In the genomic region with DNA sequence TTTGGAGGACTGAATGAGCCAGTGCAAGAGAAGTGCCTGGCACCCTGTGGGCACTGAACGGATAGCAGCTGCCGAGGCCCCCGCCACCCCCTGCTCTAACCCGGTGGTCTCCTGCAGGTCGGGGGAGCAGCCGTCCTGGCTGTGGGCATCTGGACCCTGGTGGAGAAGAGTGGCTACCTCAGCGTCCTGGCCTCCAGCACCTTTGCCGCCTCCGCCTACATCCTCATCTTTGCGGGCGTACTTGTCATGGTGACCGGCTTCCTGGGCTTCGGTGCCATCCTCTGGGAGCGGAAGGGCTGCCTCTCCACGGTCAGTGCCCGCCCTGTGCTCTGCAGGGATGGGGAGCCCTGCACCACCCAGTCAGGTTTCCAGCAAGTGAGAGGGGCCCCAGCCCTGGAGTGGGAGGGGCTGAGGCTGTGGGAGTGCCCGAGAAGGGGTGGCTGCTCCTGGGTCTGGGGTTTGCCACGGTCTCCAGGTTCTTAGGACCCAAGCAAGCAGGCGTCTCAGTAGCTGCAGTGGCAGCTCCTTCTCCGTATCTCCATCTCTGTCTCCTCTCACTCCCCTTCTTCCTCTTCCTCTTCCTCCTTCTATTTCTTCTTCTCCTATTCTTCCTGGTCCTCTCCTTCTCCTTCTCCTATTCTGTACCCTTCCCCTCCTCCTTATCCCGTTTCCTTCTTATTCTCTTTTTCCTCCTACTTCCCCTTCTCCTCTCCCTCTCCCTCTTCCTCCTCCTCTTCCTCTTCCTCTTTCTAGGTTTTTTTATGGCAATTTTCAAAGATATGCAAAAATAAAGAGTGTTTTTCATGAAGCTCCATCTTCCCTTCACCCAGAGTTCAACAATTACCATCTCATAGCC, we compare ENCODE assay signal across 17 cellular contexts. TPM values are rescaled to one million over a fixed set of nuclear protein-coding genes. Genes with fewer than 3 reads are reported as not detected.
A peak's percentile ranks its signal among the peaks of the same experiment; 100 is the strongest.
DNase-seq lines count a peak whose midpoint lies in the region; ATAC-seq and TF ChIP-seq lines count a peak whose summit lies in the region.
"Had no signal": no experiment of that assay in that cellular context is flagged by ENCODE, and none has a peak within 500 bp of the region (broad histone marks: within the 10 kb centered on the region; RNA-seq: fewer than 3 reads in every experiment).

No MANE protein-coding gene starts in this region.

- H3F3A ChIP-seq in GM23338 (replicated peaks; ENCODE audit: low read depth) = no peaks in the 10 kb centered on the region

- no peaks in the 10 kb centered on the region for H3K36me3 Mint-ChIP-seq in GM23338 (ENCODE audit: low read depth)
- H3K36me3 Mint-ChIP-seq in chondrocyte (ENCODE audit: low read depth) = no peaks in the 10 kb centered on the region
- H3K36me3 Mint-ChIP-seq: CD14-positive monocyte; CD4-positive, alpha-beta memory T cell had no signal

- no peaks in the 10 kb centered on the region for H3K9me3 Mint-ChIP-seq in GM23338
- no peaks in the 10 kb centered on the region for H3K9me3 Mint-ChIP-seq in chondrocyte (ENCODE audit: low read depth)
- H3K9me3 Mint-ChIP-seq: CD4-positive, alpha-beta memory T cell had no signal

- H3K4me2 ChIP-seq in GM23338 = no peak overlapping the region
- H3K4me2 ChIP-seq: BLaER1 had no signal

- H3K4me3 Mint-ChIP-seq in GM23338 (no peak overlapping the region), chondrocyte (ENCODE audit: unreplicated experiment) (no peak overlapping the region)
- H3K4me3 Mint-ChIP-seq: CD14-positive monocyte; CD4-positive, alpha-beta memory T cell had no signal

- DNase-seq in GM23338 (ENCODE audit: low spot score) (no peak), chondrocyte (ENCODE audit: low spot score) (peak; percentile 83), upper lobe of right lung (peak; percentile 54)
- no peak for DNase-seq in activated CD4-positive, CD25-positive, alpha-beta regulatory T cell (lab: John Stamatoyannopoulos, UW)
- DNase-seq: 8988T; CD4-positive, alpha-beta memory T cell; DMS153; DMS79; GDM1; HCEC 1CT had no signal

- H3K4me3 ChIP-seq in GM23338 (no peak overlapping the region), HEK293 (ENCODE audit: low read depth, low read length) (no peak overlapping the region), upper lobe of right lung (no peak overlapping the region)
- H3K4me3 ChIP-seq: BLaER1 had no signal

- H3K27ac Mint-ChIP-seq in GM23338 = no peak overlapping the region
- H3K27ac Mint-ChIP-seq in chondrocyte (ENCODE audit: unreplicated experiment) = no peak overlapping the region
- H3K27ac Mint-ChIP-seq: CD4-positive, alpha-beta memory T cell had no signal

- intact Hi-C loops in upper lobe of right lung (cut with DNase I) = no loop called here

- H3K4me1 Mint-ChIP-seq in GM23338 (peaks cover 7% of the 10 kb centered on the region; the same call in 2 of the 3 replicates), chondrocyte (ENCODE audit: low read depth) (peaks cover 6% of the 10 kb centered on the region)
- H3K4me1 Mint-ChIP-seq: CD4-positive, alpha-beta memory T cell had no signal

- ATAC-seq in GM23338 (peak; percentile 33), upper lobe of right lung (no peak), GM21529 (IDR thresholded peaks at IDR 0.05; ENCODE audit: unreplicated experiment) (no peak), HG02970 (IDR thresholded peaks at IDR 0.05; ENCODE audit: low FRiP score, unreplicated experiment) (no peak)

- H3K27me3 Mint-ChIP-seq in GM23338 (ENCODE audit: insufficient read depth, low read depth, poor library complexity) (peaks cover 10% of the 10 kb centered on the region), chondrocyte (ENCODE audit: low read depth) (peaks cover 40% of the 10 kb centered on the region)

- H3K79me2 ChIP-seq in GM23338 (replicated peaks; ENCODE audit: insufficient read depth) = no peaks in the 10 kb centered on the region

- no peaks in the 10 kb centered on the region for H4K20me1 ChIP-seq in GM23338 (replicated peaks; ENCODE audit: insufficient read depth)
- H4K20me1 ChIP-seq: BLaER1 had no signal

- CTCF ChIA-PET in HEK293 (lab: Yijun Ruan, JAX) = interaction anchor here (0.6 to 1.4 kb wide), 3 partner anchors 15 to 332 kb away, joined by 3 to 6 read pairs (median 3); no protein-coding TSS in a partner anchor

- no peak overlapping the region for H3K27ac ChIP-seq in GM23338 (ENCODE audit: low read depth)
- no peak overlapping the region for H3K27ac ChIP-seq in HEK293 (ENCODE audit: extremely low read depth, low read depth, low read length)
- H3K27ac ChIP-seq in upper lobe of right lung = no peak overlapping the region
- H3K27ac ChIP-seq: BLaER1 had no signal

- H3K9me3 ChIP-seq in HEK293 (ENCODE audit: control insufficient read depth, insufficient read depth, low read depth, low read length) (no peaks in the 10 kb centered on the region), upper lobe of right lung (no peaks in the 10 kb centered on the region)
- H3K9me3 ChIP-seq: BLaER1 had no signal

- H3K36me3 ChIP-seq in GM23338 (ENCODE audit: insufficient read depth) (no peaks in the 10 kb centered on the region), HEK293 (ENCODE audit: control insufficient read depth in 2 of 2, insufficient read depth in 1 of 2, low read length in 2 of 2) (no peaks in the 10 kb centered on the region), upper lobe of right lung (no peaks in the 10 kb centered on the region)
- H3K36me3 ChIP-seq: BLaER1 had no signal

- H3K9me2 ChIP-seq in GM23338 (ENCODE audit: insufficient read depth) = no peaks in the 10 kb centered on the region

- H3K4me1 ChIP-seq in GM23338 (ENCODE audit: insufficient read depth) = no peaks in the 10 kb centered on the region
- no peaks in the 10 kb centered on the region for H3K4me1 ChIP-seq in HEK293 (ENCODE audit: control insufficient read depth, insufficient read depth, low read length)
- no peaks in the 10 kb centered on the region for H3K4me1 ChIP-seq in upper lobe of right lung

- no peak for TF ChIP-seq CTCF in GM23338 (conservative IDR thresholded peaks at IDR 0.05; ENCODE audit: low read depth in 2 of 2)
- TF ChIP-seq CTCF in HEK293 (tag by site-specific recombination; IDR thresholded peaks at IDR 0.05) = no peak
- no peak for TF ChIP-seq CTCF in chondrocyte (IDR thresholded peaks at IDR 0.05)
- TF ChIP-seq CTCF in upper lobe of right lung (IDR thresholded peaks at IDR 0.05) = no peak

- POLR2A ChIA-PET in HEK293 (lab: Yijun Ruan, JAX) = no interaction called here

- no peak overlapping the region for H2AFZ ChIP-seq in GM23338

- H3K27me3 ChIP-seq in GM23338 (ENCODE audit: insufficient read depth) = no peaks in the 10 kb centered on the region
- no peaks in the 10 kb centered on the region for H3K27me3 ChIP-seq in upper lobe of right lung
- H3K27me3 ChIP-seq: BLaER1 had no signal

TF ChIP-seq in GM23338, 12 proteins besides CTCF, POLR2A, EP300 and RAD21 (continues in another document):
- TF ChIP-seq JUNB (IDR thresholded peaks at IDR 0.05; ENCODE audit: unreplicated experiment) (no peak), ETS1 (IDR thresholded peaks at IDR 0.05) (no peak)

TF ChIP-seq in HEK293, 187 proteins besides CTCF, POLR2A, EP300 and RAD21 (continues in another document):
- TF ChIP-seq, protein P1, sequence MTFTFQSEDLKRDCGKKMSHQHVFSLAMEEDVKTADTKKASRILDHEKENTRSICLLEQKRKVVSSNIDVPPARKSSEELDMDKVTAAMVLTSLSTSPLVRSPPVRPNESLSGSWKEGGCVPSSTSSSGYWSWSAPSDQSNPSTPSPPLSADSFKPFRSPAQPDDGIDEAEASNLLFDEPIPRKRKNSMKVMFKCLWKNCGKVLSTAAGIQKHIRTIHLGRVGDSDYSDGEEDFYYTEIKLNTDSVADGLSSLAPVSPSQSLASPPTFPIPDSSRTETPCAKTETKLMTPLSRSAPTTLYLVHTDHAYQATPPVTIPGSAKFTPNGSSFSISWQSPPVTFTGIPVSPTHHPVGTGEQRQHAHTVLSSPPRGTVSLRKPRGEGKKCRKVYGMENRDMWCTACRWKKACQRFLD (tag by site-specific recombination; IDR thresholded peaks at IDR 0.05) = no peak
- TF ChIP-seq FEZF1 (tag by site-specific recombination; IDR thresholded peaks at IDR 0.05) (no peak), ZNF416 (tag by site-specific recombination; IDR thresholded peaks at IDR 0.05) (no peak), MEIS1 (CRISPR knock-in tag; IDR thresholded peaks at IDR 0.05; ENCODE audit: borderline replicate concordance) (no peak), OSR2 (tag by site-specific recombination; IDR thresholded peaks at IDR 0.05) (no peak), ZNF169 (tag by site-specific recombination; IDR thresholded peaks at IDR 0.05) (no peak), ZFP37 (tag by site-specific recombination; IDR thresholded peaks at IDR 0.05) (peak; percentile 97)
- TF ChIP-seq, protein P2, sequence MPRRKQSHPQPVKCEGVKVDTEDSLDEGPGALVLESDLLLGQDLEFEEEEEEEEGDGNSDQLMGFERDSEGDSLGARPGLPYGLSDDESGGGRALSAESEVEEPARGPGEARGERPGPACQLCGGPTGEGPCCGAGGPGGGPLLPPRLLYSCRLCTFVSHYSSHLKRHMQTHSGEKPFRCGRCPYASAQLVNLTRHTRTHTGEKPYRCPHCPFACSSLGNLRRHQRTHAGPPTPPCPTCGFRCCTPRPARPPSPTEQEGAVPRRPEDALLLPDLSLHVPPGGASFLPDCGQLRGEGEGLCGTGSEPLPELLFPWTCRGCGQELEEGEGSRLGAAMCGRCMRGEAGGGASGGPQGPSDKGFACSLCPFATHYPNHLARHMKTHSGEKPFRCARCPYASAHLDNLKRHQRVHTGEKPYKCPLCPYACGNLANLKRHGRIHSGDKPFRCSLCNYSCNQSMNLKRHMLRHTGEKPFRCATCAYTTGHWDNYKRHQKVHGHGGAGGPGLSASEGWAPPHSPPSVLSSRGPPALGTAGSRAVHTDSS (tag by site-specific recombination; IDR thresholded peaks at IDR 0.05) = peak; percentile 83
- TF ChIP-seq, protein P3, sequence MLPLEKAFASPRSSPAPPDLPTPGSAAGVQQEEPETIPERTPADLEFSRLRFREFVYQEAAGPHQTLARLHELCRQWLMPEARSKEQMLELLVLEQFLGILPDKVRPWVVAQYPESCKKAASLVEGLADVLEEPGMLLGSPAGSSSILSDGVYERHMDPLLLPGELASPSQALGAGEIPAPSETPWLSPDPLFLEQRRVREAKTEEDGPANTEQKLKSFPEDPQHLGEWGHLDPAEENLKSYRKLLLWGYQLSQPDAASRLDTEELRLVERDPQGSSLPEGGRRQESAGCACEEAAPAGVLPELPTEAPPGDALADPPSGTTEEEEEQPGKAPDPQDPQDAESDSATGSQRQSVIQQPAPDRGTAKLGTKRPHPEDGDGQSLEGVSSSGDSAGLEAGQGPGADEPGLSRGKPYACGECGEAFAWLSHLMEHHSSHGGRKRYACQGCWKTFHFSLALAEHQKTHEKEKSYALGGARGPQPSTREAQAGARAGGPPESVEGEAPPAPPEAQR (tag by site-specific recombination; IDR thresholded peaks at IDR 0.05) = no peak

RNA-seq across cellular contexts. Expression of gene TSPAN11, which starts 37.4 kb away (rescaled TPM):
- total RNA-seq in GM23338 (2014; rRNA removed; shearing (Covaris generic)) = 3.6 and 6.0 TPM in 2 replicates
- polyA plus RNA-seq in GM23338 (2016; fragmentation: Nextera tagmentation; extraction: Ambion mirVana) = 1.1 and 2.1 TPM in 2 replicates
- total RNA-seq in chondrocyte = 0.87 to 1.9 TPM (median 0.95 TPM) in 3 replicates
- total RNA-seq in upper lobe of right lung = 7.8 TPM
- total RNA-seq: CD4-positive, alpha-beta memory T cell; Daoy; HT-29 had no signal
- polyA plus RNA-seq: CD14-positive monocyte; CD4-positive, alpha-beta memory T cell had no signal

Comparison
In these comparisons a context has a peak if more than half of its experiments do, and no peak if none do; other contexts are left out.
1. DNase-seq: peak in chondrocyte (single experiment) and upper lobe of right lung (single experiment); none in GM23338 (single experiment) and activated CD4-positive, CD25-positive, alpha-beta regulatory T cell (0 of 4).